19 cellular contexts compared by ENCODE assay signal in genomic region chr10:102780246-102780645, GRCh38. TPM values are rescaled to one million over a fixed set of nuclear protein-coding genes. Genes with fewer than 3 reads are reported as not detected.
DNase-seq lines count a peak whose midpoint lies in the region; ATAC-seq and TF ChIP-seq lines count a peak whose summit lies in the region.
"Had no signal": no experiment of that assay in that cellular context is flagged by ENCODE, and none has a peak within 500 bp of the region (broad histone marks: within the 10 kb centered on the region; RNA-seq: fewer than 3 reads in every experiment).

No MANE protein-coding gene starts in this region.

- ATAC-seq in Right ventricle myocardium superior (ENCODE audit: poor library complexity): no peak
- ATAC-seq in aorta (ENCODE audit: low FRiP score): no peak
- no peak for ATAC-seq in HG03469 (IDR thresholded peaks at IDR 0.05; ENCODE audit: unreplicated experiment)
- ATAC-seq: activated CD8-positive, alpha-beta T cell treated with anti-CD3 and anti-CD28 coated beads for 36 hours had no signal

- no peak overlapping the region for H3K4ac ChIP-seq in mesendoderm (ENCODE audit: low read depth, low read length)

- H3K4me3 ChIP-seq in right atrium auricular region (no peak overlapping the region), aorta (ENCODE audit: low read length in 2 of 2) (no peak overlapping the region), neural progenitor cell (no peak overlapping the region), mesendoderm (ENCODE audit: low read length) (no peak overlapping the region)
- H3K4me3 ChIP-seq: testis had no signal

- H3K9ac ChIP-seq in neural progenitor cell (no peak overlapping the region), mesendoderm (ENCODE audit: low read length) (no peak overlapping the region)

- no peak overlapping the region for H2BK5ac ChIP-seq in mesendoderm (ENCODE audit: low read length)

- no peak overlapping the region for H4K8ac ChIP-seq in mesendoderm (ENCODE audit: low read depth, low read length)

- H2BK120ac ChIP-seq in mesendoderm (ENCODE audit: low read depth, low read length): no peak overlapping the region

- H4K20me1 ChIP-seq in neural progenitor cell (ENCODE audit: low read depth): peaks cover 31% of the 10 kb centered on the region

- TF ChIP-seq CTCF in right atrium auricular region (IDR thresholded peaks at IDR 0.05): no peak
- TF ChIP-seq CTCF in osteocyte (IDR thresholded peaks at IDR 0.05): no peak
- TF ChIP-seq CTCF in neural progenitor cell (IDR thresholded peaks at IDR 0.05): no peak

- DNase-seq in right atrium auricular region (ENCODE audit: low spot score) (no peak), Right ventricle myocardium superior (no peak), fibroblast of gingiva (ENCODE audit: low read depth) (peak; percentile 50), osteocyte (ENCODE audit: extremely low spot score, unreplicated experiment) (no peak), aorta (no peak), neural progenitor cell (ENCODE audit: low spot score) (no peak), mesendoderm (no peak)
- DNase-seq: ACHN; activated CD8-positive, alpha-beta T cell treated with anti-CD3 and anti-CD28 coated beads for 36 hours; activated naive CD4-positive, alpha-beta T cell treated with Interleukin-2 at 50 U/mL for 16 hours; cortex of kidney; NCI-H1105; NCI-H524 treated with DMSO at 0.1 percent for 48 hours; SHP77; T1000; testis had no signal

- H4K5ac ChIP-seq in mesendoderm (ENCODE audit: low read length): no peak overlapping the region

- no peak overlapping the region for H3K56ac ChIP-seq in mesendoderm (ENCODE audit: low read length)

- H3K27me3 ChIP-seq in right atrium auricular region (no peaks in the 10 kb centered on the region), aorta (ENCODE audit: control insufficient read depth in 1 of 2, insufficient read depth in 2 of 2, low read length in 1 of 2) (no peaks in the 10 kb centered on the region), neural progenitor cell (no peaks in the 10 kb centered on the region), mesendoderm (ENCODE audit: insufficient read depth, low read length, poor library complexity) (no peaks in the 10 kb centered on the region)
- H3K27me3 ChIP-seq: testis had no signal

- WGBS in aorta, 2 donors: 72% methylated on average over 3 of the region's 3 CpGs
- no CpG with 5 or more reads among the region's 3 CpGs for WGBS in mesendoderm (ENCODE audit: extremely low coverage, insufficient coverage, low lambda C conversion rate)

- H2AK5ac ChIP-seq in mesendoderm (ENCODE audit: low read length): no peak overlapping the region

- H3K4me1 Mint-ChIP-seq in osteocyte (ENCODE audit: unreplicated experiment) (peaks cover 86% of the 10 kb centered on the region), neural progenitor cell (peaks cover 72% of the 10 kb centered on the region)

- H3K4me3 Mint-ChIP-seq in osteocyte (ENCODE audit: unreplicated experiment) (no peak overlapping the region), neural progenitor cell (no peak overlapping the region)
- H3K4me3 Mint-ChIP-seq: activated CD8-positive, alpha-beta T cell treated with anti-CD3 and anti-CD28 coated beads for 36 hours had no signal

- H3K79me1 ChIP-seq in mesendoderm (ENCODE audit: low read length): peaks cover 10% of the 10 kb centered on the region

- H3K4me1 ChIP-seq in right atrium auricular region (peaks cover 0 to 97% of the 10 kb centered on the region in 2 donors), aorta (ENCODE audit: control insufficient read depth in 1 of 2, insufficient read depth in 2 of 2, low read length in 2 of 2) (peaks cover 7 to 13% of the 10 kb centered on the region in 2 donors), neural progenitor cell (peaks cover 52% of the 10 kb centered on the region), mesendoderm (ENCODE audit: control insufficient read depth, low read depth, low read length) (peaks cover 35% of the 10 kb centered on the region)

- H3K9me3 ChIP-seq in right atrium auricular region (no peaks in the 10 kb centered on the region), aorta (ENCODE audit: control insufficient read depth, low read length) (no peaks in the 10 kb centered on the region), neural progenitor cell (ENCODE audit: low read depth) (no peaks in the 10 kb centered on the region)
- H3K9me3 ChIP-seq: testis had no signal

- peaks cover 34% of the 10 kb centered on the region for H3F3A ChIP-seq in neural progenitor cell (ENCODE audit: low read depth)

- H3K18ac ChIP-seq in mesendoderm (ENCODE audit: low read length): no peak overlapping the region

- H3K79me2 ChIP-seq in neural progenitor cell (ENCODE audit: low read depth) (no peaks in the 10 kb centered on the region), mesendoderm (ENCODE audit: control insufficient read depth, insufficient read depth, low read length) (no peaks in the 10 kb centered on the region)

- H3K36me3 ChIP-seq in right atrium auricular region: no peaks in the 10 kb centered on the region
- no peaks in the 10 kb centered on the region for H3K36me3 ChIP-seq in aorta (ENCODE audit: control insufficient read depth in 1 of 2, insufficient read depth in 2 of 2, low read length in 1 of 2)
- no peaks in the 10 kb centered on the region for H3K36me3 ChIP-seq in neural progenitor cell
- H3K36me3 ChIP-seq in mesendoderm (ENCODE audit: control insufficient read depth, insufficient read depth, low read length): no peaks in the 10 kb centered on the region

- no peaks in the 10 kb centered on the region for H3K9me3 Mint-ChIP-seq in osteocyte (ENCODE audit: unreplicated experiment)
- H3K9me3 Mint-ChIP-seq in neural progenitor cell: no peaks in the 10 kb centered on the region
- H3K9me3 Mint-ChIP-seq: activated CD8-positive, alpha-beta T cell treated with anti-CD3 and anti-CD28 coated beads for 36 hours had no signal

- intact Hi-C loops in Right ventricle myocardium superior (cut with DNase I) (no loop called here), aorta (cut with DNase I) (loop anchor here in 1 of 2 donors (5.0 kb wide), 1 partner anchor 37 kb away; no protein-coding TSS in a partner anchor)

- H3K23ac ChIP-seq in mesendoderm (ENCODE audit: low read length): no peak overlapping the region

- no peaks in the 10 kb centered on the region for H3K36me3 Mint-ChIP-seq in osteocyte (ENCODE audit: unreplicated experiment)
- H3K36me3 Mint-ChIP-seq in neural progenitor cell: no peaks in the 10 kb centered on the region

- H2AFZ ChIP-seq in neural progenitor cell (replicated peaks): no peak overlapping the region

- H3K4me2 ChIP-seq in neural progenitor cell: no peak overlapping the region
- no peak overlapping the region for H3K4me2 ChIP-seq in mesendoderm (ENCODE audit: low read length)

- H2BK15ac ChIP-seq in mesendoderm (replicated peaks; ENCODE audit: low read depth): no peak overlapping the region

- H3K27ac Mint-ChIP-seq in osteocyte (ENCODE audit: unreplicated experiment) (peak overlapping the region; percentile 71), neural progenitor cell (no peak overlapping the region)
- H3K27ac Mint-ChIP-seq: activated CD8-positive, alpha-beta T cell treated with anti-CD3 and anti-CD28 coated beads for 36 hours had no signal

- H3K27me3 Mint-ChIP-seq in osteocyte (ENCODE audit: unreplicated experiment) (no peaks in the 10 kb centered on the region), neural progenitor cell (ENCODE audit: insufficient read depth, low read depth) (peaks cover 4% of the 10 kb centered on the region)
- H3K27me3 Mint-ChIP-seq: activated CD8-positive, alpha-beta T cell treated with anti-CD3 and anti-CD28 coated beads for 36 hours had no signal

- H3K27ac ChIP-seq in right atrium auricular region (peak overlapping the region; percentile 95 to 99), aorta (ENCODE audit: low read depth in 1 of 2, low read length in 2 of 2) (peak overlapping the region; percentile 28 to 88), neural progenitor cell (no peak overlapping the region), mesendoderm (ENCODE audit: low read depth, low read length) (no peak overlapping the region)

RNA-seq across cellular contexts. Expression of gene WBP1L, which starts 36.5 kb away (rescaled TPM):
- 10 to 100 TPM; 46.1 to 94.4 TPM for total RNA-seq in right atrium auricular region
- total RNA-seq in Right ventricle myocardium superior: 19.7 TPM
- total RNA-seq in osteocyte: 66.7 and 68.7 TPM in 2 replicates
- 10 to 100 TPM; 81.1 to 84.7 TPM for total RNA-seq in aorta
- 10 to 100 TPM; 22.4 to 41.7 TPM for polyA plus RNA-seq in aorta
- total RNA-seq in neural progenitor cell (ENCODE audit: low replicate concordance): 21.1 and 29.3 TPM in 2 replicates
- 20.1 TPM for polyA plus RNA-seq in mesendoderm (2013, experiment 1 of 2)
- 20.5 TPM for polyA plus RNA-seq in mesendoderm (2013, experiment 2 of 2)

RNA-seq across cellular contexts. Expression of gene CYP17A1, which starts 57.0 kb away (rescaled TPM):
- under 1 TPM in 1 of 2 donors, not detected in 1; 0.47 TPM for total RNA-seq in right atrium auricular region
- total RNA-seq in Right ventricle myocardium superior: not detected
- not detected in 2 replicates for total RNA-seq in osteocyte
- under 1 TPM in 1 of 2 donors, not detected in 1; 0.55 TPM for total RNA-seq in aorta
- polyA plus RNA-seq in aorta: 1 to 10 TPM in 1 of 2 donors, under 1 TPM in 1; 0.25 to 1.3 TPM
- total RNA-seq in neural progenitor cell (ENCODE audit: low replicate concordance): not detected in 2 replicates
- polyA plus RNA-seq in mesendoderm (2013, experiment 1 of 2): not detected
- polyA plus RNA-seq in mesendoderm (2013, experiment 2 of 2): not detected
- total RNA-seq: activated CD8-positive, alpha-beta T cell treated with anti-CD3 and anti-CD28 coated beads for 36 hours; HT1080; pulmonary artery endothelial cell had no signal

Comparison
In these comparisons a context has a peak if more than half of its experiments do, and no peak if none do; other contexts are left out.
1. H3K27ac ChIP-seq: peak in right atrium auricular region (2 of 2) and aorta (2 of 2); none in neural progenitor cell (single experiment) and mesendoderm (single experiment).